9 cellular contexts compared by ENCODE assay signal in genomic region chr10:116444527-116445142, GRCh38. TPM values are rescaled to one million over a fixed set of nuclear protein-coding genes. Genes with fewer than 3 reads are reported as not detected.
DNase-seq lines count a peak whose midpoint lies in the region; ATAC-seq, FAIRE-seq and TF ChIP-seq lines count a peak whose summit lies in the region.
"Had no signal": no experiment of that assay in that cellular context is flagged by ENCODE, and none has a peak within 500 bp of the region (broad histone marks: within the 10 kb centered on the region; RNA-seq: fewer than 3 reads in every experiment).

No MANE protein-coding gene starts in this region.

- CTCF ChIA-PET in activated naive CD4-positive, alpha-beta T cell treated with anti-CD3 and anti-CD28 coated beads for 36 hours (lab: Charles Lee): interaction anchor here (0.8 to 1.1 kb wide), 3 partner anchors 17 to 344 kb away, joined by 3 read pairs; no protein-coding TSS in a partner anchor

- H3K4me1 ChIP-seq in gastroesophageal sphincter: no peaks in the 10 kb centered on the region

- H3K27ac ChIP-seq in gastroesophageal sphincter: no peak overlapping the region

- H3K4me3 ChIP-seq in gastroesophageal sphincter: no peak overlapping the region

- intact Hi-C loops in activated naive CD4-positive, alpha-beta T cell treated with anti-CD3 and anti-CD28 coated beads for 36 hours (cut with micrococcal nuclease): loop anchor here (1.0 to 5.0 kb wide), 4 partner anchors 46 to 733 kb away; no protein-coding TSS in a partner anchor

- peaks cover 11% of the 10 kb centered on the region for H3K27me3 Mint-ChIP-seq in activated naive CD4-positive, alpha-beta T cell treated with anti-CD3 and anti-CD28 coated beads for 36 hours (ENCODE audit: low read depth)

- 57 to 60% methylated on average over 4 of the region's 4 CpGs for WGBS in gastroesophageal sphincter (ENCODE audit: low coverage in 1 of 2), 2 donors

- H3K4me3 Mint-ChIP-seq in activated naive CD4-positive, alpha-beta T cell treated with anti-CD3 and anti-CD28 coated beads for 36 hours: no peak overlapping the region

- ATAC-seq in HG02973 (IDR thresholded peaks at IDR 0.05; ENCODE audit: unreplicated experiment) (peak; percentile 84), gastroesophageal sphincter (no peak), HG03045 (IDR thresholded peaks at IDR 0.05; ENCODE audit: unreplicated experiment) (no peak)

- TF ChIP-seq EP300 in gastroesophageal sphincter (IDR thresholded peaks at IDR 0.05): no peak

- no peaks in the 10 kb centered on the region for H3K36me3 Mint-ChIP-seq in activated naive CD4-positive, alpha-beta T cell treated with anti-CD3 and anti-CD28 coated beads for 36 hours (ENCODE audit: low read depth)

- TF ChIP-seq POLR2A in gastroesophageal sphincter (IDR thresholded peaks at IDR 0.05): no peak

- no peak overlapping the region for H3K27ac Mint-ChIP-seq in activated naive CD4-positive, alpha-beta T cell treated with anti-CD3 and anti-CD28 coated beads for 36 hours

- peak; percentile 65 for FAIRE-seq in GM18507 (lab: Jason Lieb, UNC)

- DNase-seq in COR-L47 (lab: John Stamatoyannopoulos, UW): peak; percentile 1
- DNase-seq in GM18507 (ENCODE audit: extremely low spot score, insufficient read length, low read depth): peak; percentile 0
- DNase-seq in RPMI7951 (ENCODE audit: low read depth): peak; percentile 1
- DNase-seq in stromal cell of bone marrow (ENCODE audit: low read depth): peak; percentile 9
- DNase-seq in activated naive CD4-positive, alpha-beta T cell treated with anti-CD3 and anti-CD28 coated beads for 36 hours: no peak

- H3K9me3 ChIP-seq in gastroesophageal sphincter: no peaks in the 10 kb centered on the region

- H3K36me3 ChIP-seq in gastroesophageal sphincter: no peaks in the 10 kb centered on the region

- H3K27me3 ChIP-seq in gastroesophageal sphincter: no peaks in the 10 kb centered on the region

- no peaks in the 10 kb centered on the region for H3K9me3 Mint-ChIP-seq in activated naive CD4-positive, alpha-beta T cell treated with anti-CD3 and anti-CD28 coated beads for 36 hours

- peak; percentile 16 to 67 (median 38) for TF ChIP-seq CTCF in gastroesophageal sphincter (IDR thresholded peaks at IDR 0.05)

- no peaks in the 10 kb centered on the region for H3K4me1 Mint-ChIP-seq in activated naive CD4-positive, alpha-beta T cell treated with anti-CD3 and anti-CD28 coated beads for 36 hours (ENCODE audit: low read depth)

RNA-seq across cellular contexts. Expression of gene PNLIPRP3, which starts 17.0 kb away (rescaled TPM):
- not detected in 2 replicates for total RNA-seq in RPMI7951 (2014; rRNA removed; shearing (Covaris generic))
- under 1 TPM in 1 of 4 donors, not detected in 3; 0.30 TPM for total RNA-seq in gastroesophageal sphincter
- total RNA-seq in activated naive CD4-positive, alpha-beta T cell treated with anti-CD3 and anti-CD28 coated beads for 36 hours: not detected
- total RNA-seq: pulmonary artery endothelial cell had no signal
